6 cellular contexts compared by ENCODE assay signal in the genomic region with DNA sequence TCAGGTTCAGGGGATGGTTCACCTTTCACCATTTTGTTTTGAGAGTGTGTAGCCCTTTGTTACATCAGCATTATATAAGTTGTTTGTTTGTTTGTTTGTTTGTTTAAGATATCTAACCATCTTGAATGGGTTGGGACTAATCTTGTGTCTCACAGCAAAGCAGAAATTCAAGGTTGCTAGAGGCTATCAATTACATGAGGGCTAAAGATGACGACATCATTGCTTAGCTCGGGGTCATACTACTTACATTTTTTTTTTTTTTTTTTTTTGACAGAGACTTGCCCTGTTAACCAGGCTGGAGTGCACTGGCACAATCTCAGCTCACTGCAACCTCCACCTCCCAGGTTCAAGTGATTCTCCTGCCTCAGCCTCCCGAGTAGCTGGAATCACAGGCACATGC.
"Had no signal": no experiment of that assay in that cellular context is flagged by ENCODE, and none has a peak within 500 bp of the region (broad histone marks: within the 10 kb centered on the region; RNA-seq: fewer than 3 reads in every experiment).

No MANE protein-coding gene starts in this region.

- H3K9me3 Mint-ChIP-seq: IgD-negative memory B cell had no signal

- H3K4me3 Mint-ChIP-seq: GM23338, H9, IgD-negative memory B cell had no signal

- H3K27ac ChIP-seq: KMS-11 had no signal

- H3K4me3 ChIP-seq: GM23338 had no signal

- H3K36me3 Mint-ChIP-seq: IgD-negative memory B cell had no signal

- H3K9ac ChIP-seq: KMS-11 had no signal

- ATAC-seq: GM23338 had no signal

- DNase-seq: H9, HCEC 1CT, KBM-7 had no signal

- H3K27ac Mint-ChIP-seq: GM23338, H9, IgD-negative memory B cell had no signal

- H3K4me1 Mint-ChIP-seq: GM23338 had no signal
